In the genomic region with DNA sequence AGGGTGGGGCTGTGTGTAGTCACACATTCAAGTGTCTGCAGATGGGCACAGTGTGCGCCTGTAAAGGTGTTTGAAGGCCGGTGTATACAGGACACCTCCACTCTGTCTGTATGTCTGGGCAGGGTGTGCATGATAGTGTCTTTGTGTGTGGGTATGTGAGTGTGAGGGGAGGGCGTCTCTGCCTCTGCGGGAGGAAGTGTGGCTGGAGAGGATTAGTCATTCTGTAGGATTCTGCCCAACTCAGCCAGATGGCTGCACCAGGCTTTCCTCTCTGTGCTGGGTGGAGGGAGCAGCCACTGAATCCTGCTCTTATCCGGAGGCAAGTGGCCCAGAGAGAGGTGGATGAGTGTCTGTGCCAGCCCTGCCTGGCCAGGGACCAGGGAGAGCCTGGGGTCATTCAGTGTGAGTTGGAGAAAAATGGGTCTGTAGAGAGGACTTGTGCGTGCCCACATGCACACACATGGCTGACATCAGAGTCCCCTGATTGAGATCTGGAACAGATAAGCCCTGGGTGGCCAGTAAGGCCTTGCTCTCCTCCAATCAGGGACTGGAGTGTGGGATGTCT, we compare ENCODE assay signal across 8 cellular contexts. TPM values are rescaled to one million over a fixed set of nuclear protein-coding genes. Genes with fewer than 3 reads are reported as not detected.
A peak's percentile ranks its signal among the peaks of the same experiment; 100 is the strongest.
DNase-seq lines count a peak whose midpoint lies in the region; ATAC-seq and TF ChIP-seq lines count a peak whose summit lies in the region.

No MANE protein-coding gene starts in this region.

- peak overlapping the region; percentile 88 for H3K27ac Mint-ChIP-seq in activated CD4-positive, alpha-beta T cell treated with anti-CD3 and anti-CD28 coated beads, Interleukin-2, amount 10 ng/mL, durations not matched to agents 7 days and 5 days

- TF ChIP-seq CTCF in dorsolateral prefrontal cortex (IDR thresholded peaks at IDR 0.05 in 54 of 56, conservative IDR thresholded peaks at IDR 0.05 in 2 of 56; ENCODE audit: low read depth in 1 of 56, partially characterized antibody in 56 of 56): peak in 4 of 56 donors; percentile 4 to 9 (median 6)

- no peaks in the 10 kb centered on the region for H3K9me3 Mint-ChIP-seq in activated CD4-positive, alpha-beta T cell treated with anti-CD3 and anti-CD28 coated beads, Interleukin-2, amount 10 ng/mL, durations not matched to agents 7 days and 5 days

- ATAC-seq in HG03139 (IDR thresholded peaks at IDR 0.05; ENCODE audit: unreplicated experiment): no peak

- peak overlapping the region; percentile 76 for H3K4me3 Mint-ChIP-seq in activated CD4-positive, alpha-beta T cell treated with anti-CD3 and anti-CD28 coated beads, Interleukin-2, amount 10 ng/mL, durations not matched to agents 7 days and 5 days

- CTCF ChIA-PET in activated CD4-positive, alpha-beta T cell treated with anti-CD3 and anti-CD28 coated beads, Interleukin-2, amount 10 ng/mL, durations not matched to agents 7 days and 5 days (lab: Charles Lee): interaction anchor here (1.0 to 8.0 kb wide), 7 partner anchors 10 to 109 kb away, joined by 5 to 104 read pairs (median 11); a partner anchor contains a TSS

- H3K4me1 Mint-ChIP-seq in activated CD4-positive, alpha-beta T cell treated with anti-CD3 and anti-CD28 coated beads, Interleukin-2, amount 10 ng/mL, durations not matched to agents 7 days and 5 days: peaks cover 17% of the 10 kb centered on the region

- peak overlapping the region; percentile 93 to 100 (median 99) for H3K27ac ChIP-seq in dorsolateral prefrontal cortex

- DNase-seq in GM04503 (ENCODE audit: low read depth): peak; percentile 72
- DNase-seq in LoVo (ENCODE audit: low spot score): peak; percentile 69
- peak; percentile 52 for DNase-seq in activated CD4-positive, alpha-beta T cell treated with anti-CD3 and anti-CD28 coated beads, Interleukin-2, amount 10 ng/mL, durations not matched to agents 7 days and 5 days
- DNase-seq in dorsolateral prefrontal cortex: peak in 9 of 10 donors; percentile 59 to 81 (median 77)
- DNase-seq in lung microvascular endothelial cell (ENCODE audit: low read depth in 2 of 2): peak; percentile 90 to 96
- DNase-seq in stimulated activated CD4-positive, alpha-beta T cell treated with anti-CD3 and anti-CD28 coated beads, TNF-alpha, amount 100 ng/mL, for 4 hours (ENCODE audit: low read depth in 3 of 3): peak; percentile 39 to 57 (median 48)
- DNase-seq in COLO829 (ENCODE audit: low spot score): no peak

- intact Hi-C loops in dorsolateral prefrontal cortex (cut with DNase I): loop anchor here in 1 of 2 donors (5.0 kb wide), 1 partner anchor 35 kb away; no protein-coding TSS in a partner anchor

- H3K27me3 Mint-ChIP-seq in activated CD4-positive, alpha-beta T cell treated with anti-CD3 and anti-CD28 coated beads, Interleukin-2, amount 10 ng/mL, durations not matched to agents 7 days and 5 days: peaks cover 12% of the 10 kb centered on the region

- peaks cover 19% of the 10 kb centered on the region for H3K36me3 Mint-ChIP-seq in activated CD4-positive, alpha-beta T cell treated with anti-CD3 and anti-CD28 coated beads, Interleukin-2, amount 10 ng/mL, durations not matched to agents 7 days and 5 days (ENCODE audit: low read depth)

- H3K27me3 ChIP-seq in dorsolateral prefrontal cortex: no peaks in the 10 kb centered on the region

- H3K4me3 ChIP-seq in dorsolateral prefrontal cortex: peak overlapping the region; percentile 55 to 100 (median 92)

- POLR2A ChIA-PET in activated CD4-positive, alpha-beta T cell treated with anti-CD3 and anti-CD28 coated beads, Interleukin-2, amount 10 ng/mL, durations not matched to agents 7 days and 5 days (lab: Charles Lee): no interaction called here

RNA-seq across cellular contexts. Expression of a gene that starts 1.7 kb away (rescaled TPM):
- 10 to 100 TPM; 39.5 to 43.5 TPM for total RNA-seq in activated CD4-positive, alpha-beta T cell treated with anti-CD3 and anti-CD28 coated beads, Interleukin-2, amount 10 ng/mL, durations not matched to agents 7 days and 5 days
- total RNA-seq in dorsolateral prefrontal cortex (100 to 1,000 TPM in 7 of 120 experiments, 10 to 100 TPM in 113; 53.8 to 127 (median 83.8) TPM), lung microvascular endothelial cell (46.4 and 56.0 TPM in 2 replicates)

RNA-seq across cellular contexts. Expression of a gene that starts 1.8 kb away (rescaled TPM):
- under 1 TPM; 0.65 to 0.74 TPM for total RNA-seq in activated CD4-positive, alpha-beta T cell treated with anti-CD3 and anti-CD28 coated beads, Interleukin-2, amount 10 ng/mL, durations not matched to agents 7 days and 5 days
- 10 to 100 TPM; 11.3 to 42.8 (median 23.8) TPM for total RNA-seq in dorsolateral prefrontal cortex
- 0.20 and 0.44 TPM in 2 replicates for total RNA-seq in lung microvascular endothelial cell

RNA-seq across cellular contexts. Expression of a gene that starts 29.1 kb away (rescaled TPM):
- under 1 TPM; 0.27 to 0.55 TPM for total RNA-seq in activated CD4-positive, alpha-beta T cell treated with anti-CD3 and anti-CD28 coated beads, Interleukin-2, amount 10 ng/mL, durations not matched to agents 7 days and 5 days
- 1 to 10 TPM in 105 of 120 experiments, under 1 TPM in 15; 0.37 to 6.3 (median 1.9) TPM for total RNA-seq in dorsolateral prefrontal cortex
- under 0.01 and 0.44 TPM in 2 replicates for total RNA-seq in lung microvascular endothelial cell

RNA-seq across cellular contexts. Expression of a gene that starts 33.1 kb away (rescaled TPM):
- total RNA-seq in activated CD4-positive, alpha-beta T cell treated with anti-CD3 and anti-CD28 coated beads, Interleukin-2, amount 10 ng/mL, durations not matched to agents 7 days and 5 days: 10 to 100 TPM; 17.5 to 18.8 TPM
- total RNA-seq in dorsolateral prefrontal cortex (100 to 1,000 TPM in 1 of 120 experiments, 10 to 100 TPM in 119; 37.0 to 129 (median 54.7) TPM), lung microvascular endothelial cell (28.2 and 29.2 TPM in 2 replicates)

RNA-seq across cellular contexts. Expression of a gene that starts 45.4 kb away (rescaled TPM):
- 10 to 100 TPM in 1 of 2 experiments, 1 to 10 TPM in 1; 9.9 to 11.6 TPM for total RNA-seq in activated CD4-positive, alpha-beta T cell treated with anti-CD3 and anti-CD28 coated beads, Interleukin-2, amount 10 ng/mL, durations not matched to agents 7 days and 5 days
- 10 to 100 TPM in 1 of 120 experiments, 1 to 10 TPM in 119; 3.4 to 10.0 (median 5.4) TPM for total RNA-seq in dorsolateral prefrontal cortex
- total RNA-seq in lung microvascular endothelial cell: 3.5 and 6.3 TPM in 2 replicates
